Comparison of ENCODE assay signal across 8 cellular contexts in the genomic region with DNA sequence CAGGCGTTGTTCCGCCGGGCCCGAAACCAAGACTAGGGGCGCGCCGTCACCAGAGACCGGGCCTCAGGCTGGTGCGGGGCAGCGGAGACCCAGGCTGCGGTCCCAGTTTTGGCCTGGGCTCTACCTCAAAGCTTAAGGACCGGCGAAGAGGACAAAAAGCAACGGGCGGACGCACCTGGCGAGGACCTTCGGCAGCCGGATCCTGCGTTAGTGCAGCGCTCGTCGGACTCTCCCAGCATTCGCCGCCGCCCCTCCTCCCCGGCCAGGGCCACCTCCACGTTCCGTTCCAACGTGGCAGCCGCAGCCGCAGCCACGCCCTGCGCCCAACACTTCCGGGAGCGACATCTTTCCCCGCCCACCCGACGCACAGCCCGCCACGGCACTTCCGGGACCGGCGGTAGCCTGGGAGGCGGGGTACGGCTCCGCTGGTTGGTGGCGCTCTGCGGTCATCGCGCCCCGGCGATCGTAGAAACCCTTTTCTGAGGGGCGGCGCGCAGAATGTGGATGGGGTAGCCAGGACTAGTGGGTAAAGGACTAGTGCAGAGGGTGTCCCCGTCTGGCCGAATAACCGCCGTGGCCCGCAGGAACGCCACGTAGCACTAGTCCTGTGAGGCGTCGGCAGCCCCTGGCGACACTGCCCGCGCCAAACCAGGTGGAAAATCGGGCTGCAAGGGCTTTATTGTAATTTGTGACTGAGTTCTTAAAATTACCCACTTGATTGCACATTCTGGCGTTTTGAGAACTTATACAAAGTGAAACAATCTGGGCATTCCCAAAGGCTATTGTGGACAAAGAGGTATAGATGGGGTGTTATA. TPM values are rescaled to one million over a fixed set of nuclear protein-coding genes. Genes with fewer than 3 reads are reported as not detected.
A peak's percentile ranks its signal among the peaks of the same experiment; 100 is the strongest.
DNase-seq lines count a peak whose midpoint lies in the region; ATAC-seq and TF ChIP-seq lines count a peak whose summit lies in the region.

A gene with protein sequence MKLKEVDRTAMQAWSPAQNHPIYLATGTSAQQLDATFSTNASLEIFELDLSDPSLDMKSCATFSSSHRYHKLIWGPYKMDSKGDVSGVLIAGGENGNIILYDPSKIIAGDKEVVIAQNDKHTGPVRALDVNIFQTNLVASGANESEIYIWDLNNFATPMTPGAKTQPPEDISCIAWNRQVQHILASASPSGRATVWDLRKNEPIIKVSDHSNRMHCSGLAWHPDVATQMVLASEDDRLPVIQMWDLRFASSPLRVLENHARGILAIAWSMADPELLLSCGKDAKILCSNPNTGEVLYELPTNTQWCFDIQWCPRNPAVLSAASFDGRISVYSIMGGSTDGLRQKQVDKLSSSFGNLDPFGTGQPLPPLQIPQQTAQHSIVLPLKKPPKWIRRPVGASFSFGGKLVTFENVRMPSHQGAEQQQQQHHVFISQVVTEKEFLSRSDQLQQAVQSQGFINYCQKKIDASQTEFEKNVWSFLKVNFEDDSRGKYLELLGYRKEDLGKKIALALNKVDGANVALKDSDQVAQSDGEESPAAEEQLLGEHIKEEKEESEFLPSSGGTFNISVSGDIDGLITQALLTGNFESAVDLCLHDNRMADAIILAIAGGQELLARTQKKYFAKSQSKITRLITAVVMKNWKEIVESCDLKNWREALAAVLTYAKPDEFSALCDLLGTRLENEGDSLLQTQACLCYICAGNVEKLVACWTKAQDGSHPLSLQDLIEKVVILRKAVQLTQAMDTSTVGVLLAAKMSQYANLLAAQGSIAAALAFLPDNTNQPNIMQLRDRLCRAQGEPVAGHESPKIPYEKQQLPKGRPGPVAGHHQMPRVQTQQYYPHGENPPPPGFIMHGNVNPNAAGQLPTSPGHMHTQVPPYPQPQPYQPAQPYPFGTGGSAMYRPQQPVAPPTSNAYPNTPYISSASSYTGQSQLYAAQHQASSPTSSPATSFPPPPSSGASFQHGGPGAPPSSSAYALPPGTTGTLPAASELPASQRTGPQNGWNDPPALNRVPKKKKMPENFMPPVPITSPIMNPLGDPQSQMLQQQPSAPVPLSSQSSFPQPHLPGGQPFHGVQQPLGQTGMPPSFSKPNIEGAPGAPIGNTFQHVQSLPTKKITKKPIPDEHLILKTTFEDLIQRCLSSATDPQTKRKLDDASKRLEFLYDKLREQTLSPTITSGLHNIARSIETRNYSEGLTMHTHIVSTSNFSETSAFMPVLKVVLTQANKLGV (minus strand): TSS at position 241 of the 815 bp plus-strand sequence. CDS start 9,217 bp downstream, outside the sequence.

- peak within 1 kb of the TSS; percentile 98 to 99 for H3K9ac ChIP-seq in colonic mucosa (ENCODE audit: low read depth in 2 of 2, low read length in 2 of 2)

- H3K4me3 ChIP-seq in BE2C (ENCODE audit: low read depth, low read length) (peak within 1 kb of the TSS; percentile 85), colonic mucosa (peak within 1 kb of the TSS; percentile 55)

- no peak for TF ChIP-seq CTCF in BE2C (IDR thresholded peaks at IDR 0.05; ENCODE audit: low read depth, low read length)
- TF ChIP-seq CTCF in colonic mucosa (IDR thresholded peaks at IDR 0.05) = no peak

- H3K36me3 ChIP-seq in BE2C = peaks cover 31% of the 10 kb centered on the region
- H3K36me3 ChIP-seq in colonic mucosa = no peaks in the 10 kb centered on the region

- intact Hi-C loops in colonic mucosa (cut with DNase I) = loop anchor here (5.0 kb wide), 1 partner anchor 121 kb away; the partner anchor contains the start of gene LIN54

- DNase-seq in BE2C (peak; percentile 98), GM19240 (ENCODE audit: insufficient read length, low spot score) (peak; percentile 56), NCI-H524 treated with DMSO at 0.1 percent for 48 hours (lab: John Stamatoyannopoulos, UW) (peak; percentile 53), colonic mucosa (peak; percentile 97)
- DNase-seq in activated CD4-positive, alpha-beta T cell treated with anti-CD3 and anti-CD28 coated beads for 48 hours = peak; percentile 98
- peak; percentile 93 to 94 for DNase-seq in stimulated activated CD4-positive, alpha-beta T cell treated with anti-CD3 and anti-CD28 coated beads, Interleukin-1b, Interleukin-23, amount 100 ng/mL, for 4 hours (ENCODE audit: low read depth in 2 of 2)

- H3K27me3 ChIP-seq in BE2C (no peaks in the 10 kb centered on the region), colonic mucosa (no peaks in the 10 kb centered on the region), layer of hippocampus (ENCODE audit: control insufficient read depth, insufficient read depth, low read length) (no peaks in the 10 kb centered on the region)

- H3K9me3 ChIP-seq in BE2C = no peaks in the 10 kb centered on the region
- no peaks in the 10 kb centered on the region for H3K9me3 ChIP-seq in colonic mucosa

- H3K27ac ChIP-seq in colonic mucosa (peak within 1 kb of the TSS; percentile 86), layer of hippocampus (ENCODE audit: low read depth, low read length) (peak within 1 kb of the TSS; percentile 95)

- H3K4me1 ChIP-seq in BE2C (peaks cover 3% of the 10 kb centered on the region), colonic mucosa (no peaks in the 10 kb centered on the region)

- peak; percentile 86 for ATAC-seq in HG03460 (IDR thresholded peaks at IDR 0.05; ENCODE audit: unreplicated experiment)

RNA-seq across cellular contexts. Expression of the gene that starts here (rescaled TPM):
- 105 TPM for polyA plus RNA-seq in BE2C (2012; ENCODE audit: insufficient read depth, insufficient read length, low read depth)
- 100 to 1,000 TPM; 158 to 188 TPM for total RNA-seq in colonic mucosa

Comparison
In these comparisons a context has a peak if more than half of its experiments do, and no peak if none do; other contexts are left out.
1. Peak in every context shown above with its lines: DNase-seq, ATAC-seq, H3K4me3 ChIP-seq and H3K27ac ChIP-seq.